17 cellular contexts compared by ENCODE assay signal in genomic region chr14:50778757-50779483, GRCh38. TPM values are rescaled to one million over a fixed set of nuclear protein-coding genes. Genes with fewer than 3 reads are reported as not detected.
DNase-seq lines count a peak whose midpoint lies in the region; ATAC-seq, FAIRE-seq and TF ChIP-seq lines count a peak whose summit lies in the region.
"Had no signal": no experiment of that assay in that cellular context is flagged by ENCODE, and none has a peak within 500 bp of the region (broad histone marks: within the 10 kb centered on the region; RNA-seq: fewer than 3 reads in every experiment).

No MANE protein-coding gene starts in this region.

- H3K9me3 Mint-ChIP-seq in T-helper 1 cell treated with Interleukin-12 subunit alpha and Interleukin-12 subunit beta and Interleukin-4 antibody, amounts not matched to agents 30 μg/mL and 1 μg/mL, for 36 hours: no peaks in the 10 kb centered on the region
- no peaks in the 10 kb centered on the region for H3K9me3 Mint-ChIP-seq in central memory CD8-positive, alpha-beta T cell
- H3K9me3 Mint-ChIP-seq: activated naive CD4-positive, alpha-beta T cell treated with anti-CD3 and anti-CD28 coated beads, Interleukin-2, amount 50 U/mL, for 72 hours had no signal

- H3K4me1 ChIP-seq in OCI-LY1 (ENCODE audit: insufficient read depth, low read length, severe bottlenecking) (peaks cover 27% of the 10 kb centered on the region), neutrophil (ENCODE audit: control insufficient read depth in 1 of 2, insufficient read depth in 1 of 2, low read depth in 1 of 2, low read length in 1 of 2) (peaks cover 4 to 5% of the 10 kb centered on the region in 2 experiments)
- H3K4me1 ChIP-seq: thyroid gland had no signal

- H3K4me3 ChIP-seq in OCI-LY1 (ENCODE audit: low read depth, low read length, poor library complexity, severe bottlenecking) (no peak overlapping the region), neutrophil (ENCODE audit: low read depth in 1 of 2, low read length in 1 of 2) (no peak overlapping the region)
- H3K4me3 ChIP-seq: A549, lower lobe of right lung, thyroid gland had no signal

- H3K36me3 ChIP-seq in OCI-LY1 (ENCODE audit: insufficient read depth, low read length): peaks cover 66% of the 10 kb centered on the region
- H3K36me3 ChIP-seq in neutrophil: peaks cover 73% of the 10 kb centered on the region

- peak overlapping the region; percentile 69 for H3K27ac ChIP-seq in OCI-LY1 (ENCODE audit: low read depth, low read length, poor library complexity, severe bottlenecking)
- peak overlapping the region; percentile 65 for H3K27ac ChIP-seq in neutrophil
- no peak overlapping the region for H3K27ac ChIP-seq in substantia nigra (ENCODE audit: low read depth, low read length, poor library complexity, severe bottlenecking)
- H3K27ac ChIP-seq: A549, lower lobe of right lung, thyroid gland had no signal

- no peak for FAIRE-seq in frontal cortex (lab: Jason Lieb, UNC)
- FAIRE-seq: A549 had no signal

- H4K20me1 ChIP-seq in OCI-LY1 (ENCODE audit: insufficient read depth, low read length): no peaks in the 10 kb centered on the region

- TF ChIP-seq CTCF in OCI-LY1 (IDR thresholded peaks at IDR 0.05; ENCODE audit: low read length): no peak
- no peak for TF ChIP-seq CTCF in neutrophil (IDR thresholded peaks at IDR 0.05)

- peaks cover 18% of the 10 kb centered on the region for H3K36me3 Mint-ChIP-seq in T-helper 1 cell treated with Interleukin-12 subunit alpha and Interleukin-12 subunit beta and Interleukin-4 antibody, amounts not matched to agents 30 μg/mL and 1 μg/mL, for 36 hours (ENCODE audit: low read depth)
- peaks cover 23% of the 10 kb centered on the region for H3K36me3 Mint-ChIP-seq in central memory CD8-positive, alpha-beta T cell (ENCODE audit: insufficient read depth)

- H3K4me3 Mint-ChIP-seq in T-helper 1 cell treated with Interleukin-12 subunit alpha and Interleukin-12 subunit beta and Interleukin-4 antibody, amounts not matched to agents 30 μg/mL and 1 μg/mL, for 36 hours: no peak overlapping the region
- H3K4me3 Mint-ChIP-seq in central memory CD8-positive, alpha-beta T cell: peak overlapping the region; percentile 52

- H3F3A ChIP-seq in OCI-LY1 (ENCODE audit: insufficient read depth, low read length): no peaks in the 10 kb centered on the region

- H3K9me3 ChIP-seq in OCI-LY1 (ENCODE audit: low read length) (no peaks in the 10 kb centered on the region), neutrophil (no peaks in the 10 kb centered on the region)
- H3K9me3 ChIP-seq: A549, lower lobe of right lung, thyroid gland had no signal

- peak overlapping the region; percentile 18; the same call in 1 of the 2 replicates for H3K9ac ChIP-seq in OCI-LY1 (ENCODE audit: low read length)

- no peak overlapping the region for H2AFZ ChIP-seq in OCI-LY1 (ENCODE audit: low read length)

- DNase-seq in T-helper 1 cell (no peak), frontal cortex (ENCODE audit: low spot score in 2 of 2) (no peak), substantia nigra (lab: John Stamatoyannopoulos, UW) (no peak)
- no peak for DNase-seq in central memory CD8-positive, alpha-beta T cell (ENCODE audit: low spot score in 2 of 2)
- DNase-seq: activated CD4-positive, alpha-beta T cell treated with anti-CD3 and anti-CD28 coated beads for 48 hours; dermis blood vessel endothelial cell; DMS79; lower lobe of right lung; stimulated activated CD4-positive, alpha-beta T cell treated with anti-CD3 and anti-CD28 coated beads, Interleukin-4, amount 100 ng/mL, for 4 hours; thyroid gland had no signal

- H3K27ac Mint-ChIP-seq in T-helper 1 cell treated with Interleukin-12 subunit alpha and Interleukin-12 subunit beta and Interleukin-4 antibody, amounts not matched to agents 30 μg/mL and 1 μg/mL, for 36 hours: peak overlapping the region; percentile 65
- H3K27ac Mint-ChIP-seq in central memory CD8-positive, alpha-beta T cell (ENCODE audit: low read depth): peak overlapping the region; percentile 80
- H3K27ac Mint-ChIP-seq: progenitor cell of endocrine pancreas had no signal

- H3K4me2 ChIP-seq in OCI-LY1 (ENCODE audit: low read length): peak overlapping the region; percentile 30; the same call in 1 of the 2 replicates
- H3K4me2 ChIP-seq: A549 had no signal

- peaks cover 20% of the 10 kb centered on the region for H3K4me1 Mint-ChIP-seq in T-helper 1 cell treated with Interleukin-12 subunit alpha and Interleukin-12 subunit beta and Interleukin-4 antibody, amounts not matched to agents 30 μg/mL and 1 μg/mL, for 36 hours (ENCODE audit: low read depth)
- H3K4me1 Mint-ChIP-seq in central memory CD8-positive, alpha-beta T cell: peaks cover 61% of the 10 kb centered on the region

- no peaks in the 10 kb centered on the region for H3K9me2 ChIP-seq in OCI-LY1 (ENCODE audit: low read depth, low read length)

- no peaks in the 10 kb centered on the region for H3K79me2 ChIP-seq in OCI-LY1 (ENCODE audit: insufficient read depth, low read length)

- H3K27me3 Mint-ChIP-seq in T-helper 1 cell treated with Interleukin-12 subunit alpha and Interleukin-12 subunit beta and Interleukin-4 antibody, amounts not matched to agents 30 μg/mL and 1 μg/mL, for 36 hours (ENCODE audit: low read depth): no peaks in the 10 kb centered on the region
- H3K27me3 Mint-ChIP-seq in central memory CD8-positive, alpha-beta T cell: no peaks in the 10 kb centered on the region

- H3K27me3 ChIP-seq in OCI-LY1 (ENCODE audit: insufficient read depth, low read length) (no peaks in the 10 kb centered on the region), neutrophil (no peaks in the 10 kb centered on the region)
- H3K27me3 ChIP-seq: thyroid gland had no signal

- ATAC-seq in central memory CD8-positive, alpha-beta T cell (replicated peaks; ENCODE audit: extremely low read depth, poor library complexity, severe bottlenecking): no peak
- ATAC-seq in HG03097 (IDR thresholded peaks at IDR 0.05; ENCODE audit: low FRiP score, unreplicated experiment): no peak

RNA-seq across cellular contexts. Expression of gene NIN, which starts 52.0 kb away (rescaled TPM):
- total RNA-seq in frontal cortex: 44.4 TPM
